ENCODE assay signal across 8 cellular contexts in genomic region chr11:102341844-102342318, GRCh38. TPM values are rescaled to one million over a fixed set of nuclear protein-coding genes. Genes with fewer than 3 reads are reported as not detected.
A peak's percentile ranks its signal among the peaks of the same experiment; 100 is the strongest.
DNase-seq lines count a peak whose midpoint lies in the region; ATAC-seq, FAIRE-seq and TF ChIP-seq lines count a peak whose summit lies in the region.

No MANE protein-coding gene starts in this region.

- H3K9me3 Mint-ChIP-seq in activated CD4-positive, alpha-beta memory T cell treated with anti-CD3 and anti-CD28 coated beads for 36 hours = no peaks in the 10 kb centered on the region

- H3K27ac Mint-ChIP-seq in activated CD4-positive, alpha-beta memory T cell treated with anti-CD3 and anti-CD28 coated beads for 36 hours = peak overlapping the region; percentile 19

- H3K4me3 Mint-ChIP-seq in activated CD4-positive, alpha-beta memory T cell treated with anti-CD3 and anti-CD28 coated beads for 36 hours = no peak overlapping the region

- intact Hi-C loops in activated CD4-positive, alpha-beta memory T cell treated with anti-CD3 and anti-CD28 coated beads for 36 hours (cut with micrococcal nuclease) = loop anchor here (1.0 kb wide), 4 partner anchors 54 to 324 kb away; no protein-coding TSS in a partner anchor

- peaks cover 12% of the 10 kb centered on the region for H3K36me3 Mint-ChIP-seq in activated CD4-positive, alpha-beta memory T cell treated with anti-CD3 and anti-CD28 coated beads for 36 hours

- peak; percentile 43 for ATAC-seq in HG03520 (IDR thresholded peaks at IDR 0.05; ENCODE audit: unreplicated experiment)

- TF ChIP-seq CTCF in C4-2B (conservative IDR thresholded peaks at IDR 0.05) = peak; percentile 88

- H3K27me3 Mint-ChIP-seq in activated CD4-positive, alpha-beta memory T cell treated with anti-CD3 and anti-CD28 coated beads for 36 hours = no peaks in the 10 kb centered on the region

- POLR2A ChIA-PET in activated CD4-positive, alpha-beta memory T cell treated with anti-CD3 and anti-CD28 coated beads for 36 hours (lab: Charles Lee) = interaction anchor here (0.6 to 1.4 kb wide), 4 partner anchors 9 to 271 kb away, joined by 3 read pairs; no protein-coding TSS in a partner anchor

- peaks cover 52% of the 10 kb centered on the region for H3K4me1 Mint-ChIP-seq in activated CD4-positive, alpha-beta memory T cell treated with anti-CD3 and anti-CD28 coated beads for 36 hours (ENCODE audit: low read depth)

- CTCF ChIA-PET in activated CD4-positive, alpha-beta memory T cell treated with anti-CD3 and anti-CD28 coated beads for 36 hours (lab: Charles Lee) = interaction anchor here (0.6 to 6.0 kb wide), 53 partner anchors 8 to 425 kb away, joined by 3 to 103 read pairs (median 6); no protein-coding TSS in a partner anchor

- H3K27ac ChIP-seq in C4-2B = no peak overlapping the region

- no peak for DNase-seq in GM19239 (ENCODE audit: insufficient read length, low spot score)
- DNase-seq in NCI-H748 treated with DMSO at 0.1 percent for 48 hours (lab: John Stamatoyannopoulos, UW) = peak; percentile 49
- DNase-seq in activated CD4-positive, alpha-beta memory T cell treated with anti-CD3 and anti-CD28 coated beads for 36 hours = peak; percentile 78
- DNase-seq in effector CD8-positive, alpha-beta T cell (lab: John Stamatoyannopoulos, UW) = peak; percentile 55
- DNase-seq in medulla oblongata (ENCODE audit: extremely low spot score) = peak; percentile 93
- peak; percentile 41 to 59 for DNase-seq in stimulated activated CD8-positive, alpha-beta memory T cell treated with anti-CD3 and anti-CD28 coated beads, Interleukin-7, amount 100 ng/mL, for 4 hours (ENCODE audit: low read depth in 2 of 2)

- peak; percentile 96 for FAIRE-seq in GM19239 (lab: Jason Lieb, UNC)

RNA-seq across cellular contexts. Expression of gene BIRC2, which starts 5.1 kb away (rescaled TPM):
- 10 to 100 TPM; 33.7 to 34.3 TPM for total RNA-seq in activated CD4-positive, alpha-beta memory T cell treated with anti-CD3 and anti-CD28 coated beads for 36 hours

RNA-seq across cellular contexts. Expression of gene BIRC3, which starts 24.6 kb away (rescaled TPM):
- total RNA-seq in activated CD4-positive, alpha-beta memory T cell treated with anti-CD3 and anti-CD28 coated beads for 36 hours = 100 to 1,000 TPM; 135 to 139 TPM
